Comparison of ENCODE assay signal across 8 cellular contexts in the genomic region with DNA sequence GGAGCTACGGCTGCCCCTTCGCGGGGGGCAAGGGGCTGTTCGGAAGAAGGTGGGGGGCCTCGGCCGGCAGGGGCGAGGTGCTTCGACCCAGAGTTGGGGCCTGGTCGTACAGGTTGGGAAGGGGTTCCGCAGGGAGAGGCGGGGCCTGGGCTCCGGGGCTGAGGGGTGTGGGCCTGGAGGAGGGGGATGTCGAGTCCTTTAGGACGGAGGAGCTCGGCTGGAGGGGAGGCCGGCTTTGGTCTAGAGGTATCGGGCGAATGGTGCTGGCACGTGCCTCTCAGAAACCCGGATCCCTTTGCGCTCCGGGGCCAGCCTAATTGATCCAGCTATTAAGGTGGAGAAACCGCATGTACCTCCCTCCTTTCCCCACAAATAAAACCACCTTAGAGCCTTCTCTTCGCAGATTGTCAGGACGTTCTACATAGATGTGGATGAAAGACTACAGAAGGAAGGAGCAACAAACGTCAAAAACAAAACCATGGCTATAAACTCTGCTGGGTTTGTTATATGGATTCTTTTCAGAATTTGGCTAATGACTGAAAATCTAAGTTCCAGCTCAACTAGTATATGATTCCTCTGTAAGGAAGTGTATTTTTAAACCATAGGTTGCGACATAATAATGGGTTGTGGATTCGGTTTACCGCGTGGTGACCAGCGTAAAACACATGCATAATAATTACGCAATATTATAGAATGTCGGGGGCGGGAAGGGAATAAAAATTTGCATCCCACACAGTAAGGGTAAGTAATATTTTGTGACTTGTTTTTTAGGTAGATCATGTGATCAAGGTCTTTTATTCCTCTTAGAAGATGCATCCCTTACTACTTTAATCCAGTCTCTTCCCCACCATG. TPM values are rescaled to one million over a fixed set of nuclear protein-coding genes. Genes with fewer than 3 reads are reported as not detected.
A peak's percentile ranks its signal among the peaks of the same experiment; 100 is the strongest.
DNase-seq lines count a peak whose midpoint lies in the region; ATAC-seq and TF ChIP-seq lines count a peak whose summit lies in the region.

No MANE protein-coding gene starts in this region.

- in situ Hi-C loops in astrocyte of the cerebellum (cut with HindIII; ENCODE audit: low sequenced_read_pairs) = no loop called here

- H3K4me1 ChIP-seq in iPS-18a (ENCODE audit: control insufficient read depth, low read depth, low read length) = peaks cover 12% of the 10 kb centered on the region
- H3K4me1 ChIP-seq in skeletal muscle tissue (ENCODE audit: control insufficient read depth in 3 of 3, insufficient read depth in 3 of 3, low read length in 3 of 3) = peaks cover 6 to 21% (median 20%) of the 10 kb centered on the region in 3 donors

- H3K4me3 ChIP-seq in astrocyte of the cerebellum (ENCODE audit: low read depth, low read length) (peak overlapping the region; percentile 72), iPS-18a (ENCODE audit: low read length) (peak overlapping the region; percentile 45), skeletal muscle tissue (ENCODE audit: low read length in 3 of 3) (peak overlapping the region; percentile 75 to 82 (median 80))

- peaks cover 10% of the 10 kb centered on the region for H3K27me3 ChIP-seq in iPS-18a (ENCODE audit: control insufficient read depth, insufficient read depth, low read length)
- H3K27me3 ChIP-seq in skeletal muscle tissue (ENCODE audit: control insufficient read depth in 3 of 3, insufficient read depth in 3 of 3, low read length in 3 of 3) = no peaks in the 10 kb centered on the region

- H3K9me3 ChIP-seq in iPS-18a (ENCODE audit: control insufficient read depth, low read depth, low read length) (no peaks in the 10 kb centered on the region), skeletal muscle tissue (ENCODE audit: control insufficient read depth in 3 of 3, low read length in 3 of 3) (no peaks in the 10 kb centered on the region)

- no peak overlapping the region for H3K9ac ChIP-seq in iPS-18a (ENCODE audit: low read length)
- H3K9ac ChIP-seq in skeletal muscle tissue (ENCODE audit: low read depth in 1 of 3, low read length in 3 of 3) = peak overlapping the region; percentile 75 to 86 (median 79)

- H3K27ac ChIP-seq in iPS-18a (ENCODE audit: low read length) = no peak overlapping the region
- H3K27ac ChIP-seq in skeletal muscle tissue (ENCODE audit: low read depth, low read length) = peak overlapping the region; percentile 88

- DNase-seq in CD1c-positive myeloid dendritic cell (ENCODE audit: extremely low spot score) (peak; percentile 81), NCI-H774 (lab: John Stamatoyannopoulos, UW) (peak; percentile 43), astrocyte of the cerebellum (ENCODE audit: low read depth) (no peak), DMS153 (lab: John Stamatoyannopoulos, UW) (no peak)

- ATAC-seq in GM18867 (IDR thresholded peaks at IDR 0.05; ENCODE audit: unreplicated experiment) = peak; percentile 19
- peak; percentile 21 for ATAC-seq in HG03066 (IDR thresholded peaks at IDR 0.05; ENCODE audit: low read depth, unreplicated experiment)

- H3K36me3 ChIP-seq in iPS-18a (ENCODE audit: control insufficient read depth, low read depth, low read length) (no peaks in the 10 kb centered on the region), skeletal muscle tissue (ENCODE audit: control insufficient read depth in 3 of 3, insufficient read depth in 3 of 3, low read length in 3 of 3) (no peaks in the 10 kb centered on the region)

- no peak for TF ChIP-seq CTCF in astrocyte of the cerebellum (IDR thresholded peaks at IDR 0.05; ENCODE audit: low read depth, low read length, missing control alignments)

RNA-seq across cellular contexts. Expression of a gene that starts 0.6 kb away (rescaled TPM):
- 45.9 TPM for total RNA-seq in skeletal muscle tissue

RNA-seq across cellular contexts. Expression of a gene that starts 6.0 kb away (rescaled TPM):
- total RNA-seq in skeletal muscle tissue = 6.3 TPM

Comparison
In these comparisons a context has a peak if more than half of its experiments do, and no peak if none do; other contexts are left out.
1. DNase-seq: peak in CD1c-positive myeloid dendritic cell (single experiment) and NCI-H774 (single experiment); none in astrocyte of the cerebellum (single experiment) and DMS153 (single experiment).
2. Peak in every context shown above with its lines, with median percentiles within 50 percentile points of each other: H3K4me3 ChIP-seq.